8 cellular contexts compared by ENCODE assay signal in the genomic region with DNA sequence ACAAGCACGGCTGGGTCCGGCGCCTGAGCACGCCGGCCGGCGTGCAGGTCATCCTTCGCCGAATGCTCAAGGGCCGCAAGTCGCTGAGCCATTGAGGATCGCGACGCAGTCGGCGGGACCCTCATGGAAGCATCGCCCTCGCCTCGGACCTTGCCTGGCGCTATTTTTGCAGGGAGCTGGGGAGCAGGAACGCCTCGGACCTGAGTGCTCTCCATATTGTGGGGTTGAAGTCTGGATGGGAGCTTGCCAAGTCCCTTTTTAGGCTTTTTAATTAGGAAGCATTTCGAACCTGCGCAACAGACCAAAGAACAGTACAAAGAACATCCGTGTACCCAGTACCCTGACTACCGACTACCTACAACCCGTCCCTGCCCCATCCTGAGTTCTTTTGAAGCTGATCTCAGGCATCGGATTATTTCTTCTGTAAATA. TPM values are rescaled to one million over a fixed set of nuclear protein-coding genes. Genes with fewer than 3 reads are reported as not detected.
A peak's percentile ranks its signal among the peaks of the same experiment; 100 is the strongest.
DNase-seq lines count a peak whose midpoint lies in the region; ATAC-seq, FAIRE-seq and TF ChIP-seq lines count a peak whose summit lies in the region.

No MANE protein-coding gene starts in this region.

- H3K79me2 ChIP-seq in astrocyte (ENCODE audit: insufficient read depth, low read length), result peaks cover 27% of the 10 kb centered on the region

- H4K20me1 ChIP-seq in astrocyte (ENCODE audit: insufficient read depth, low read length), result peaks cover 17% of the 10 kb centered on the region

- ATAC-seq in stimulated activated naive CD8-positive, alpha-beta T cell treated with anti-CD3 and anti-CD28 coated beads, Interleukin-15, Interleukin-2, amounts not matched to agents 100 U/mL and 50 U/mL, for 24 hours, result no peak
- ATAC-seq in GM18867 (IDR thresholded peaks at IDR 0.05; ENCODE audit: unreplicated experiment) (no peak), HG03378 (IDR thresholded peaks at IDR 0.05; ENCODE audit: unreplicated experiment) (no peak)

- TF ChIP-seq CTCF in astrocyte (IDR thresholded peaks at IDR 0.05; ENCODE audit: insufficient read depth, low read depth, low read length), result no peak
- no peak for TF ChIP-seq CTCF in uterus (IDR thresholded peaks at IDR 0.05)

- H3K4me1 Mint-ChIP-seq in stimulated activated naive CD8-positive, alpha-beta T cell treated with anti-CD3 and anti-CD28 coated beads, Interleukin-15, Interleukin-2, amounts not matched to agents 100 ng/mL and 50 ng/mL, for 24 hours (ENCODE audit: low read depth), result peaks cover 65% of the 10 kb centered on the region
- H3K4me1 Mint-ChIP-seq in astrocyte (ENCODE audit: low read depth, unreplicated experiment), result peaks cover 8% of the 10 kb centered on the region

- peak overlapping the region; percentile 93 for H3K4me2 ChIP-seq in astrocyte (ENCODE audit: low read length)

- FAIRE-seq in astrocyte (lab: Jason Lieb, UNC), result no peak

- intact Hi-C loops in uterus (cut with DNase I; ENCODE audit: low total_unique reads), result no loop called here

- H3K4me3 Mint-ChIP-seq in stimulated activated naive CD8-positive, alpha-beta T cell treated with anti-CD3 and anti-CD28 coated beads, Interleukin-15, Interleukin-2, amounts not matched to agents 100 ng/mL and 50 ng/mL, for 24 hours, result peak overlapping the region; percentile 89
- peak overlapping the region; percentile 85 for H3K4me3 Mint-ChIP-seq in astrocyte (ENCODE audit: unreplicated experiment)

- DNase-seq in stimulated activated naive CD8-positive, alpha-beta T cell treated with anti-CD3 and anti-CD28 coated beads, Interleukin-15, Interleukin-2, amounts not matched to agents 100 U/mL and 50 U/mL, for 24 hours, result no peak
- DNase-seq in astrocyte (ENCODE audit: low read depth) (no peak), medulla oblongata (ENCODE audit: extremely low spot score) (peak; percentile 22), uterus (no peak), NCI-H1694 (lab: John Stamatoyannopoulos, UW) (no peak)

- H3K27me3 ChIP-seq in astrocyte (ENCODE audit: insufficient read depth, low read length), result no peaks in the 10 kb centered on the region
- H3K27me3 ChIP-seq in uterus, result no peaks in the 10 kb centered on the region

- H3K4me1 ChIP-seq in astrocyte (ENCODE audit: insufficient read depth, low read length), result peaks cover 19% of the 10 kb centered on the region
- peaks cover 0 to 28% of the 10 kb centered on the region in 2 donors for H3K4me1 ChIP-seq in uterus

- H3K9me3 Mint-ChIP-seq in stimulated activated naive CD8-positive, alpha-beta T cell treated with anti-CD3 and anti-CD28 coated beads, Interleukin-15, Interleukin-2, amounts not matched to agents 100 ng/mL and 50 ng/mL, for 24 hours, result no peaks in the 10 kb centered on the region
- H3K9me3 Mint-ChIP-seq in astrocyte (ENCODE audit: unreplicated experiment), result no peaks in the 10 kb centered on the region

- H3K9me3 ChIP-seq in astrocyte (ENCODE audit: insufficient read depth, low read depth, low read length) (no peaks in the 10 kb centered on the region), uterus (no peaks in the 10 kb centered on the region)

- H3K36me3 ChIP-seq in astrocyte (ENCODE audit: insufficient read depth, low read length), result no peaks in the 10 kb centered on the region
- no peaks in the 10 kb centered on the region for H3K36me3 ChIP-seq in uterus

- H3K4me3 ChIP-seq in astrocyte (ENCODE audit: insufficient read depth, low read depth, low read length), result peak overlapping the region; percentile 72
- peak overlapping the region; percentile 53 to 77 for H3K4me3 ChIP-seq in uterus

- H3K27me3 Mint-ChIP-seq in stimulated activated naive CD8-positive, alpha-beta T cell treated with anti-CD3 and anti-CD28 coated beads, Interleukin-15, Interleukin-2, amounts not matched to agents 100 ng/mL and 50 ng/mL, for 24 hours, result no peaks in the 10 kb centered on the region
- no peaks in the 10 kb centered on the region for H3K27me3 Mint-ChIP-seq in astrocyte (ENCODE audit: low read depth, unreplicated experiment)

- H3K36me3 Mint-ChIP-seq in stimulated activated naive CD8-positive, alpha-beta T cell treated with anti-CD3 and anti-CD28 coated beads, Interleukin-15, Interleukin-2, amounts not matched to agents 100 ng/mL and 50 ng/mL, for 24 hours (ENCODE audit: low read depth), result peaks cover 8% of the 10 kb centered on the region
- H3K36me3 Mint-ChIP-seq in astrocyte (ENCODE audit: low read depth, unreplicated experiment), result peaks cover 2% of the 10 kb centered on the region

- TF ChIP-seq POLR2A in uterus (IDR thresholded peaks at IDR 0.05), result no peak

- peak overlapping the region; percentile 90 for H2AFZ ChIP-seq in astrocyte (ENCODE audit: low read depth, low read length)

- peak overlapping the region; percentile 86 for H3K27ac Mint-ChIP-seq in stimulated activated naive CD8-positive, alpha-beta T cell treated with anti-CD3 and anti-CD28 coated beads, Interleukin-15, Interleukin-2, amounts not matched to agents 100 ng/mL and 50 ng/mL, for 24 hours
- H3K27ac Mint-ChIP-seq in astrocyte (ENCODE audit: unreplicated experiment), result peak overlapping the region; percentile 15

- H3K9ac ChIP-seq in astrocyte (ENCODE audit: low read length), result peak overlapping the region; percentile 84

- H3K27ac ChIP-seq in astrocyte (ENCODE audit: low read depth, low read length), result peak overlapping the region; percentile 61
- H3K27ac ChIP-seq in uterus, result peak overlapping the region; percentile 75 to 89

RNA-seq across cellular contexts. Expression of a gene that starts 0.6 kb away (rescaled TPM):
- total RNA-seq in astrocyte, result 64.8 and 65.1 TPM in 2 replicates
- 100 to 1,000 TPM in 2 of 4 donors, 10 to 100 TPM in 2; 30.9 to 289 (median 97.2) TPM for total RNA-seq in uterus

RNA-seq across cellular contexts. Expression of a gene that starts 3.1 kb away (rescaled TPM):
- total RNA-seq in astrocyte (115 and 123 TPM in 2 replicates), uterus (10 to 100 TPM in 2 of 4 donors, 1 to 10 TPM in 2; 2.8 to 22.2 (median 8.9) TPM)

RNA-seq across cellular contexts. Expression of a gene that starts 3.1 kb away (rescaled TPM):
- 8.5 and 9.4 TPM in 2 replicates for total RNA-seq in astrocyte
- total RNA-seq in uterus, result 100 to 1,000 TPM in 1 of 4 donors, 10 to 100 TPM in 2, 1 to 10 TPM in 1; 9.0 to 115 (median 19.2) TPM

RNA-seq across cellular contexts. Expression of a gene that starts 24.6 kb away (rescaled TPM):
- total RNA-seq in astrocyte (1.0 and 1.8 TPM in 2 replicates), uterus (1 to 10 TPM in 2 of 4 donors, not detected in 2; 1.6 to 2.4 TPM)

RNA-seq across cellular contexts. Expression of a gene that starts 28.4 kb away (rescaled TPM):
- total RNA-seq in astrocyte (8.1 and 9.0 TPM in 2 replicates), uterus (10 to 100 TPM in 1 of 4 donors, 1 to 10 TPM in 2, under 1 TPM in 1; 0.51 to 12.6 (median 7.6) TPM)
